Comparison of ENCODE assay signal across 10 cellular contexts in the genomic region with DNA sequence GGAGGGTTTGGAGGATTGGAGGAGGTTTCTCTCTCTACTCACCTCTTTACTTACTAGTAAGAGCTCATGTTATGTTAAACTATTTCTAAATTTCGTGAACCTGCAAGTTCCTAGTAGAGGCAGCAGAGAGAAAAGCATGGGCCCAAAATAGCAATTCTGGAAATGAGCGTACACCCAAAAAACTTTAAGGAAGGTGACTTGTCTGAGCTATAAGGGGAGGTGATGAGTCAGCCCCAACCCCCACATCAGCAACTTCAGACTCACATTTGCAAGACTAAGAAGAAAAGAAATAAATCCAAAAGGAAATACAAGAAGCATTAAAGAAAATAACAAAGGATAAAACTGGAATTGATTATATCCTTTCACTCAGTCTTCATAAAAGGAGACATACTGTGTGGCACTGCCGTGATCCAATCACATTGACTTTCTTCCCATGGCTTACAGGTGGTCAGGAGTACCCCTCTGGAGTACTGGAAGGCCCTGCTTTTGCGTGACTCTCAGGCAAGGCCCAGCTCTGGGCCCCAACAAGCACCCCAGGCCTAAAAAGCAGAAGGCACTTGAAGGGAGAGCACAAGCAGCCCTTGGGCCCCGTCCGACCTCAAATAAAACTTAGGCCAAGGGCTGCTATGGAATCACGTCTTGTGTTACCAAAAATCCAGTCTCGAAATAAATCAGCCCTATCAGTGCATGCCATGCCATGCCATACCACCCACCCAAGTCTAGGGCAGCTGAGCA. TPM values are rescaled to one million over a fixed set of nuclear protein-coding genes. Genes with fewer than 3 reads are reported as not detected.
DNase-seq lines count a peak whose midpoint lies in the region; ATAC-seq and TF ChIP-seq lines count a peak whose summit lies in the region.
"Had no signal": no experiment of that assay in that cellular context is flagged by ENCODE, and none has a peak within 500 bp of the region (broad histone marks: within the 10 kb centered on the region; RNA-seq: fewer than 3 reads in every experiment).

No MANE protein-coding gene starts in this region.

- intact Hi-C loops in vagina (cut with DNase I): no loop called here

- H3K27me3 ChIP-seq in upper lobe of left lung (no peaks in the 10 kb centered on the region), vagina (no peaks in the 10 kb centered on the region)

- no peak for ATAC-seq in upper lobe of left lung (ENCODE audit: low FRiP score in 2 of 2)
- no peak for ATAC-seq in HG03139 (IDR thresholded peaks at IDR 0.05; ENCODE audit: unreplicated experiment)

- no peak overlapping the region for H3K27ac Mint-ChIP-seq in activated naive CD4-positive, alpha-beta T cell treated with anti-CD3 and anti-CD28 coated beads, Interleukin-2, amount 10 ng/mL, durations not matched to agents 7 days and 5 days
- H3K27ac Mint-ChIP-seq in activated naive CD8-positive, alpha-beta T cell treated with anti-CD3 and anti-CD28 coated beads for 36 hours: peak overlapping the region; percentile 69

- H3K4me1 Mint-ChIP-seq in activated naive CD4-positive, alpha-beta T cell treated with anti-CD3 and anti-CD28 coated beads, Interleukin-2, amount 10 ng/mL, durations not matched to agents 7 days and 5 days: peaks cover 70% of the 10 kb centered on the region
- H3K4me1 Mint-ChIP-seq in activated naive CD8-positive, alpha-beta T cell treated with anti-CD3 and anti-CD28 coated beads for 36 hours: peaks cover 77% of the 10 kb centered on the region

- peaks cover 66 to 98% (median 82%) of the 10 kb centered on the region in 4 donors for H3K4me1 ChIP-seq in upper lobe of left lung
- peaks cover 71% of the 10 kb centered on the region for H3K4me1 ChIP-seq in vagina

- WGBS in upper lobe of left lung, 2 donors: 63 to 66% methylated on average over 8 of the region's 8 CpGs

- H3K9me3 ChIP-seq in upper lobe of left lung (no peaks in the 10 kb centered on the region), vagina (no peaks in the 10 kb centered on the region)

- H3K4me3 ChIP-seq in upper lobe of left lung (no peak overlapping the region), vagina (no peak overlapping the region)
- H3K4me3 ChIP-seq: lung had no signal

- H3K27me3 Mint-ChIP-seq in activated naive CD4-positive, alpha-beta T cell treated with anti-CD3 and anti-CD28 coated beads, Interleukin-2, amount 10 ng/mL, durations not matched to agents 7 days and 5 days: no peaks in the 10 kb centered on the region
- no peaks in the 10 kb centered on the region for H3K27me3 Mint-ChIP-seq in activated naive CD8-positive, alpha-beta T cell treated with anti-CD3 and anti-CD28 coated beads for 36 hours

- H3K27ac ChIP-seq in upper lobe of left lung: peak overlapping the region; percentile 10 to 78 (median 54)
- H3K27ac ChIP-seq in vagina: no peak overlapping the region

- no peak overlapping the region for H3K4me3 Mint-ChIP-seq in activated naive CD4-positive, alpha-beta T cell treated with anti-CD3 and anti-CD28 coated beads, Interleukin-2, amount 10 ng/mL, durations not matched to agents 7 days and 5 days
- no peak overlapping the region for H3K4me3 Mint-ChIP-seq in activated naive CD8-positive, alpha-beta T cell treated with anti-CD3 and anti-CD28 coated beads for 36 hours

- TF ChIP-seq POLR2A in upper lobe of left lung (IDR thresholded peaks at IDR 0.05): no peak
- TF ChIP-seq POLR2A in vagina (IDR thresholded peaks at IDR 0.05): no peak

- TF ChIP-seq CTCF in upper lobe of left lung (IDR thresholded peaks at IDR 0.05): no peak
- TF ChIP-seq CTCF in vagina (IDR thresholded peaks at IDR 0.05): no peak

- H3K36me3 ChIP-seq in upper lobe of left lung (no peaks in the 10 kb centered on the region), vagina (no peaks in the 10 kb centered on the region)

- CTCF ChIA-PET in activated naive CD4-positive, alpha-beta T cell treated with anti-CD3 and anti-CD28 coated beads, Interleukin-2, amount 10 ng/mL, durations not matched to agents 7 days and 5 days (lab: Charles Lee): interaction anchor here (0.8 to 1.5 kb wide), 3 partner anchors 10 to 90 kb away, joined by 3 to 6 read pairs (median 4); no protein-coding TSS in a partner anchor

- H3K36me3 Mint-ChIP-seq in activated naive CD4-positive, alpha-beta T cell treated with anti-CD3 and anti-CD28 coated beads, Interleukin-2, amount 10 ng/mL, durations not matched to agents 7 days and 5 days: no peaks in the 10 kb centered on the region
- peaks cover 4% of the 10 kb centered on the region for H3K36me3 Mint-ChIP-seq in activated naive CD8-positive, alpha-beta T cell treated with anti-CD3 and anti-CD28 coated beads for 36 hours

- no peaks in the 10 kb centered on the region for H3K9me3 Mint-ChIP-seq in activated naive CD4-positive, alpha-beta T cell treated with anti-CD3 and anti-CD28 coated beads, Interleukin-2, amount 10 ng/mL, durations not matched to agents 7 days and 5 days
- H3K9me3 Mint-ChIP-seq in activated naive CD8-positive, alpha-beta T cell treated with anti-CD3 and anti-CD28 coated beads for 36 hours: peaks cover 2% of the 10 kb centered on the region

- no peak for TF ChIP-seq EP300 in upper lobe of left lung (IDR thresholded peaks at IDR 0.05)

- DNase-seq in activated naive CD4-positive, alpha-beta T cell treated with Interleukin-2 at 50 U/mL for 16 hours: peak; percentile 63
- no peak for DNase-seq in activated naive CD4-positive, alpha-beta T cell treated with anti-CD3 and anti-CD28 coated beads, Interleukin-2, amount 10 ng/mL, durations not matched to agents 7 days and 5 days
- DNase-seq in activated naive CD8-positive, alpha-beta T cell treated with anti-CD3 and anti-CD28 coated beads for 36 hours: peak; percentile 42
- peak; percentile 8 for DNase-seq in middle frontal gyrus (ENCODE audit: extremely low spot score, low spot score)
- DNase-seq in upper lobe of left lung: no peak
- DNase-seq in OCI-M2 (lab: John Stamatoyannopoulos, UW; ENCODE audit: unreplicated experiment): no peak
- no peak for DNase-seq in vagina (ENCODE audit: extremely low spot score in 2 of 2)
- DNase-seq: NCI-H2081 treated with DMSO at 0.1 percent for 48 hours had no signal

RNA-seq across cellular contexts. Expression of gene PACSIN2, which starts 14.3 kb away (rescaled TPM):
- total RNA-seq in activated naive CD8-positive, alpha-beta T cell treated with anti-CD3 and anti-CD28 coated beads for 36 hours: 10 to 100 TPM; 30.2 to 34.6 TPM
- total RNA-seq in upper lobe of left lung (100 to 1,000 TPM; 120 to 186 (median 151) TPM), vagina (46.2 TPM)

Comparison
In these comparisons a context has a peak if more than half of its experiments do, and no peak if none do; other contexts are left out.
1. DNase-seq: peak in activated naive CD4-positive, alpha-beta T cell treated with Interleukin-2 at 50 U/mL for 16 hours (single experiment), activated naive CD8-positive, alpha-beta T cell treated with anti-CD3 and anti-CD28 coated beads for 36 hours (single experiment) and middle frontal gyrus (single experiment); none in activated naive CD4-positive, alpha-beta T cell treated with anti-CD3 and anti-CD28 coated beads, Interleukin-2, amount 10 ng/mL, durations not matched to agents 7 days and 5 days (single experiment), upper lobe of left lung (0 of 2), OCI-M2 (single experiment) and vagina (0 of 2).